In genomic region chr6:127484207-127484858, GRCh38 we compare ENCODE assay signal across 9 cellular contexts. TPM values are rescaled to one million over a fixed set of nuclear protein-coding genes. Genes with fewer than 3 reads are reported as not detected.
A peak's percentile ranks its signal among the peaks of the same experiment; 100 is the strongest.
DNase-seq lines count a peak whose midpoint lies in the region; ATAC-seq and TF ChIP-seq lines count a peak whose summit lies in the region.
"Had no signal": no experiment of that assay in that cellular context is flagged by ENCODE, and none has a peak within 500 bp of the region (broad histone marks: within the 10 kb centered on the region; RNA-seq: fewer than 3 reads in every experiment).

No MANE protein-coding gene starts in this region.

- no peaks in the 10 kb centered on the region for H3K9me3 ChIP-seq in CD4-positive, CD25-positive, alpha-beta regulatory T cell (ENCODE audit: control insufficient read depth in 2 of 2, low read length in 2 of 2)
- H3K9me3 ChIP-seq in gastroesophageal sphincter (no peaks in the 10 kb centered on the region), thoracic aorta (no peaks in the 10 kb centered on the region)

- peak overlapping the region; percentile 76 to 87 (median 77) for H3K27ac Mint-ChIP-seq in CD4-positive, CD25-positive, alpha-beta regulatory T cell

- no peaks in the 10 kb centered on the region for H3K36me3 ChIP-seq in CD4-positive, CD25-positive, alpha-beta regulatory T cell (ENCODE audit: control insufficient read depth, insufficient read depth, low read length)
- H3K36me3 ChIP-seq in gastroesophageal sphincter: no peaks in the 10 kb centered on the region
- no peaks in the 10 kb centered on the region for H3K36me3 ChIP-seq in thoracic aorta

- no peak for TF ChIP-seq EP300 in gastroesophageal sphincter (IDR thresholded peaks at IDR 0.05)

- H3K4me1 Mint-ChIP-seq in CD4-positive, CD25-positive, alpha-beta regulatory T cell: peaks cover 25 to 42% (median 28%) of the 10 kb centered on the region in 4 donors

- TF ChIP-seq CTCF in gastroesophageal sphincter (IDR thresholded peaks at IDR 0.05): no peak
- no peak for TF ChIP-seq CTCF in thoracic aorta (IDR thresholded peaks at IDR 0.05)

- H3K4me3 ChIP-seq in CD4-positive, CD25-positive, alpha-beta regulatory T cell (ENCODE audit: low read depth, low read length): peak overlapping the region; percentile 83
- H3K4me3 ChIP-seq in gastroesophageal sphincter: peak overlapping the region; percentile 14
- H3K4me3 ChIP-seq in thoracic aorta: peak overlapping the region; percentile 34

- no peaks in the 10 kb centered on the region for H3K27me3 ChIP-seq in CD4-positive, CD25-positive, alpha-beta regulatory T cell (ENCODE audit: control insufficient read depth, insufficient read depth, low read length)
- no peaks in the 10 kb centered on the region for H3K27me3 ChIP-seq in gastroesophageal sphincter
- no peaks in the 10 kb centered on the region for H3K27me3 ChIP-seq in thoracic aorta (replicated peaks; ENCODE audit: insufficient read depth)

- peak overlapping the region; percentile 58 to 93 (median 78) for H3K4me3 Mint-ChIP-seq in CD4-positive, CD25-positive, alpha-beta regulatory T cell
- H3K4me3 Mint-ChIP-seq: neural crest cell had no signal

- WGBS in gastroesophageal sphincter (ENCODE audit: low coverage in 1 of 2), 2 donors: 23 to 39% methylated on average over 3 of the region's 3 CpGs

- H3K27me3 Mint-ChIP-seq in CD4-positive, CD25-positive, alpha-beta regulatory T cell: no peaks in the 10 kb centered on the region

- H3K4me1 ChIP-seq in CD4-positive, CD25-positive, alpha-beta regulatory T cell (ENCODE audit: control insufficient read depth, insufficient read depth, low read length, poor library complexity, severe bottlenecking): peaks cover 17% of the 10 kb centered on the region
- peaks cover 0 to 18% (median 4%) of the 10 kb centered on the region in 3 donors for H3K4me1 ChIP-seq in gastroesophageal sphincter
- H3K4me1 ChIP-seq in thoracic aorta (ENCODE audit: control insufficient read depth in 1 of 2, low read depth in 2 of 2): peaks cover 0 to 14% of the 10 kb centered on the region in 2 donors

- DNase-seq in CD4-positive, CD25-positive, alpha-beta regulatory T cell: peak in 2 of 3 donors; percentile 36 to 78
- DNase-seq in thoracic aorta (ENCODE audit: low spot score): no peak
- no peak for DNase-seq in hippocampal formation (lab: John Stamatoyannopoulos, UW)
- DNase-seq in activated CD4-positive, alpha-beta T cell treated with anti-CD3 and anti-CD28 coated beads for 48 hours: no peak

- no peak for TF ChIP-seq POLR2A in gastroesophageal sphincter (IDR thresholded peaks at IDR 0.05)

- peaks cover 3% of the 10 kb centered on the region for H3K36me3 Mint-ChIP-seq in CD4-positive, CD25-positive, alpha-beta regulatory T cell

- peak; percentile 89 to 92 for ATAC-seq in CD4-positive, CD25-positive, alpha-beta regulatory T cell (ENCODE audit: low read depth in 2 of 2)
- ATAC-seq in GM19324 (IDR thresholded peaks at IDR 0.05; ENCODE audit: low FRiP score, unreplicated experiment) (peak; percentile 97), HG03159 (IDR thresholded peaks at IDR 0.05; ENCODE audit: unreplicated experiment) (peak; percentile 99), SK-N-SH treated with all-trans-retinoic acid at 6 μM for 48 hours (peak; percentile 67), gastroesophageal sphincter (peak; percentile 43), thoracic aorta (ENCODE audit: insufficient number of reproducible peaks, low FRiP score, low read depth) (no peak)

- no peaks in the 10 kb centered on the region for H3K9me3 Mint-ChIP-seq in CD4-positive, CD25-positive, alpha-beta regulatory T cell
- H3K9me3 Mint-ChIP-seq: neural crest cell had no signal

- H3K27ac ChIP-seq in CD4-positive, CD25-positive, alpha-beta regulatory T cell (ENCODE audit: insufficient read depth, low read length, poor library complexity, severe bottlenecking): peak overlapping the region; percentile 75
- peak overlapping the region in 2 of 4 donors; percentile 10 to 15 for H3K27ac ChIP-seq in gastroesophageal sphincter
- no peak overlapping the region for H3K27ac ChIP-seq in thoracic aorta

TF ChIP-seq in SK-N-SH treated with all-trans-retinoic acid at 6 μM for 48 hours, 23 proteins besides CTCF, POLR2A, EP300 and RAD21:
- TF ChIP-seq ZNF70 (CRISPR knock-in tag; IDR thresholded peaks at IDR 0.05) (no peak), ISL1 (CRISPR knock-in tag; IDR thresholded peaks at IDR 0.05) (0 out of 2 replicates have a peak, but pooled peaks have one; percentile 14)

RNA-seq across cellular contexts. Expression of gene KIAA0408, which starts 25.1 kb away (rescaled TPM):
- total RNA-seq in CD4-positive, CD25-positive, alpha-beta regulatory T cell: 5.8 TPM
- polyA plus RNA-seq in CD4-positive, CD25-positive, alpha-beta regulatory T cell: under 1 TPM in 3 of 4 donors, not detected in 1; 0.24 to 0.68 (median 0.66) TPM
- total RNA-seq in gastroesophageal sphincter (10 to 100 TPM; 25.2 to 83.3 (median 47.8) TPM), thoracic aorta (1 to 10 TPM in 1 of 2 donors, under 1 TPM in 1; 0.68 to 4.7 TPM)

Comparison
In these comparisons a context has a peak if more than half of its experiments do, and no peak if none do; other contexts are left out.
1. DNase-seq: peak in CD4-positive, CD25-positive, alpha-beta regulatory T cell (2 of 3); none in thoracic aorta (single experiment), hippocampal formation (0 of 2) and activated CD4-positive, alpha-beta T cell treated with anti-CD3 and anti-CD28 coated beads for 48 hours (single experiment).
2. H3K4me3 ChIP-seq: peak in every context shown above with its lines; median percentile 83 in CD4-positive, CD25-positive, alpha-beta regulatory T cell; 34 in thoracic aorta; 14 in gastroesophageal sphincter.